Comparison of ENCODE assay signal across 17 cellular contexts in genomic region chr10:24793648-24794379, GRCh38.
DNase-seq lines count a peak whose midpoint lies in the region; ATAC-seq and TF ChIP-seq lines count a peak whose summit lies in the region.
"Had no signal": no experiment of that assay in that cellular context is flagged by ENCODE, and none has a peak within 500 bp of the region (broad histone marks: within the 10 kb centered on the region; RNA-seq: fewer than 3 reads in every experiment).

No MANE protein-coding gene starts in this region.

- intact Hi-C loops in dorsolateral prefrontal cortex (cut with DNase I): loop anchor here in 1 of 2 donors (5.0 kb wide), 2 partner anchors 72 to 158 kb away; partner anchors contain the start of genes ARHGAP21 and PRTFDC1

- DNase-seq in AG20443 (ENCODE audit: low spot score): peak; percentile 42
- peak; percentile 39 for DNase-seq in MG63
- peak in 2 of 10 donors; percentile 49 to 52 for DNase-seq in dorsolateral prefrontal cortex
- DNase-seq in myocyte (ENCODE audit: low read depth): peak; percentile 20
- DNase-seq in stimulated activated CD4-positive, alpha-beta T cell treated with anti-CD3 and anti-CD28 coated beads, Interleukin-1b, Interleukin-23, amount 100 ng/mL, for 48 hours: no peak
- no peak for DNase-seq in stimulated activated naive CD8-positive, alpha-beta T cell treated with anti-CD3 and anti-CD28 coated beads, Interleukin-15, Interleukin-2, amounts not matched to agents 100 U/mL and 50 U/mL, for 24 hours
- no peak for DNase-seq in T1000 (lab: John Stamatoyannopoulos, UW)
- DNase-seq: activated gamma-delta T cell; CD8-positive, alpha-beta memory T cell; DND-41; NCI-H1417; NCI-H748 treated with DMSO at 0.1 percent for 48 hours; Right ventricle myocardium superior; T-cell had no signal

- no peaks in the 10 kb centered on the region for H3K27me3 ChIP-seq in MG63
- H3K27me3 ChIP-seq in dorsolateral prefrontal cortex: no peaks in the 10 kb centered on the region
- H3K27me3 ChIP-seq: gastroesophageal sphincter had no signal

- no peaks in the 10 kb centered on the region for H3K36me3 ChIP-seq in MG63
- H3K36me3 ChIP-seq: gastroesophageal sphincter, thoracic aorta had no signal

- no peaks in the 10 kb centered on the region for H3K9me3 ChIP-seq in MG63
- H3K9me3 ChIP-seq: gastroesophageal sphincter, thoracic aorta had no signal

- H3K27ac ChIP-seq in dorsolateral prefrontal cortex: peak overlapping the region in 53 of 59 donors; percentile 1 to 100 (median 72)
- H3K27ac ChIP-seq: gastroesophageal sphincter, thoracic aorta had no signal

- no peak for TF ChIP-seq CTCF in dorsolateral prefrontal cortex (IDR thresholded peaks at IDR 0.05 in 54 of 56, conservative IDR thresholded peaks at IDR 0.05 in 2 of 56; ENCODE audit: low read depth in 1 of 56, partially characterized antibody in 56 of 56)

- H3K4me3 ChIP-seq in MG63 (no peak overlapping the region), dorsolateral prefrontal cortex (no peak overlapping the region)
- H3K4me3 ChIP-seq: gastroesophageal sphincter, thoracic aorta had no signal

- no peak for ATAC-seq in stimulated activated naive CD8-positive, alpha-beta T cell treated with anti-CD3 and anti-CD28 coated beads, Interleukin-15, Interleukin-2, amounts not matched to agents 100 U/mL and 50 U/mL, for 24 hours
- no peak for ATAC-seq in HG02678 (IDR thresholded peaks at IDR 0.05; ENCODE audit: unreplicated experiment)
- ATAC-seq: gastroesophageal sphincter, T-cell had no signal

Comparison
In these comparisons a context has a peak if more than half of its experiments do, and no peak if none do; other contexts are left out.
1. DNase-seq: peak in AG20443 (single experiment), MG63 (single experiment) and myocyte (single experiment); none in stimulated activated CD4-positive, alpha-beta T cell treated with anti-CD3 and anti-CD28 coated beads, Interleukin-1b, Interleukin-23, amount 100 ng/mL, for 48 hours (single experiment), stimulated activated naive CD8-positive, alpha-beta T cell treated with anti-CD3 and anti-CD28 coated beads, Interleukin-15, Interleukin-2, amounts not matched to agents 100 U/mL and 50 U/mL, for 24 hours (single experiment) and T1000 (single experiment).